In genomic region chr18:2979871-2980606, GRCh38 we compare ENCODE assay signal across 8 cellular contexts. TPM values are rescaled to one million over a fixed set of nuclear protein-coding genes. Genes with fewer than 3 reads are reported as not detected.
DNase-seq lines count a peak whose midpoint lies in the region; ATAC-seq lines count a peak whose summit lies in the region.

No MANE protein-coding gene starts in this region.

- H3K9me3 ChIP-seq in GM23248 (ENCODE audit: low read depth): no peaks in the 10 kb centered on the region

- H2AFZ ChIP-seq in GM23248: no peak overlapping the region

- intact Hi-C loops in activated T-helper 1 cell treated with anti-CD3 and anti-CD28 coated beads, Interleukin-12 subunit alpha, Interleukin-12 subunit beta, Interleukin-2, Interleukin-4 antibody, amounts not matched to agents 30 ng/mL and 10 ng/mL and 1 ng/mL, durations not matched to agents 14 hours and 24 hours and 36 hours (cut with micrococcal nuclease): loop anchor here (5.0 kb wide), 1 partner anchor 323 kb away; the partner anchor contains the start of gene SMCHD1

- H3K36me3 Mint-ChIP-seq in activated T-helper 1 cell treated with anti-CD3 and anti-CD28 coated beads, Interleukin-12 subunit alpha, Interleukin-12 subunit beta, Interleukin-2, Interleukin-4 antibody, amounts not matched to agents 30 ng/mL and 10 ng/mL and 1 ng/mL, durations not matched to agents 14 hours and 24 hours and 36 hours (ENCODE audit: low read depth): peaks cover 23% of the 10 kb centered on the region

- H3K4me3 ChIP-seq in GM23248: no peak overlapping the region
- H3K4me3 ChIP-seq in H7 (ENCODE audit: insufficient read depth, low read depth, low read length): no peak overlapping the region

- ATAC-seq in HG03108 (IDR thresholded peaks at IDR 0.05; ENCODE audit: unreplicated experiment): no peak

- no peaks in the 10 kb centered on the region for H4K20me1 ChIP-seq in GM23248 (ENCODE audit: insufficient read depth)

- no peaks in the 10 kb centered on the region for H3K9me2 ChIP-seq in GM23248 (ENCODE audit: insufficient read depth)

- H3K27me3 ChIP-seq in GM23248 (replicated peaks; ENCODE audit: insufficient read depth) (no peaks in the 10 kb centered on the region), H7 (ENCODE audit: control insufficient read depth, insufficient read depth, low read length) (no peaks in the 10 kb centered on the region)

- peak overlapping the region; percentile 92 for H3K4me3 Mint-ChIP-seq in activated T-helper 1 cell treated with anti-CD3 and anti-CD28 coated beads, Interleukin-12 subunit alpha, Interleukin-12 subunit beta, Interleukin-2, Interleukin-4 antibody, amounts not matched to agents 30 ng/mL and 10 ng/mL and 1 ng/mL, durations not matched to agents 14 hours and 24 hours and 36 hours

- H3K79me2 ChIP-seq in GM23248 (ENCODE audit: insufficient read depth): peaks cover 97% of the 10 kb centered on the region

- peaks cover 95% of the 10 kb centered on the region for H3K4me1 Mint-ChIP-seq in activated T-helper 1 cell treated with anti-CD3 and anti-CD28 coated beads, Interleukin-12 subunit alpha, Interleukin-12 subunit beta, Interleukin-2, Interleukin-4 antibody, amounts not matched to agents 30 ng/mL and 10 ng/mL and 1 ng/mL, durations not matched to agents 14 hours and 24 hours and 36 hours (ENCODE audit: low read depth)

- H3K27ac ChIP-seq in GM23248: peak overlapping the region; percentile 97

- in situ Hi-C loops in GM23248 (cut with MboI): no loop called here

- H3K27me3 Mint-ChIP-seq in activated T-helper 1 cell treated with anti-CD3 and anti-CD28 coated beads, Interleukin-12 subunit alpha, Interleukin-12 subunit beta, Interleukin-2, Interleukin-4 antibody, amounts not matched to agents 30 ng/mL and 10 ng/mL and 1 ng/mL, durations not matched to agents 14 hours and 24 hours and 36 hours (ENCODE audit: insufficient read depth): no peaks in the 10 kb centered on the region

- DNase-seq in AML-193 (lab: John Stamatoyannopoulos, UW): peak; percentile 56 to 82
- peak; percentile 40 for DNase-seq in GM23248
- DNase-seq in activated T-helper 1 cell treated with anti-CD3 and anti-CD28 coated beads, Interleukin-12 subunit alpha, Interleukin-12 subunit beta, Interleukin-2, Interleukin-4 antibody, amounts not matched to agents 30 ng/mL and 10 ng/mL and 1 ng/mL, durations not matched to agents 14 hours and 24 hours and 36 hours (ENCODE audit: low spot score): no peak
- DNase-seq in medulla oblongata (ENCODE audit: extremely low spot score): peak; percentile 71
- no peak for DNase-seq in HuH-7.5 (ENCODE audit: low spot score)
- no peak for DNase-seq in NCI-H1092 (lab: John Stamatoyannopoulos, UW)
- no peak for DNase-seq in H7

- H3K36me3 ChIP-seq in GM23248 (ENCODE audit: low read depth) (no peaks in the 10 kb centered on the region), H7 (replicated peaks; ENCODE audit: control insufficient read depth, insufficient read depth, low read length) (no peaks in the 10 kb centered on the region)

- no peak overlapping the region for H3K9ac ChIP-seq in GM23248

- 43 to 54% methylated on average over 5 of the region's 5 CpGs for WGBS in GM23248 (ENCODE audit: low coverage in 1 of 2, low lambda C conversion rate in 2 of 2, missing lambda C conversion rate in 2 of 2), 2 experiments

- H3K9me3 Mint-ChIP-seq in activated T-helper 1 cell treated with anti-CD3 and anti-CD28 coated beads, Interleukin-12 subunit alpha, Interleukin-12 subunit beta, Interleukin-2, Interleukin-4 antibody, amounts not matched to agents 30 ng/mL and 10 ng/mL and 1 ng/mL, durations not matched to agents 14 hours and 24 hours and 36 hours: no peaks in the 10 kb centered on the region

- H3K27ac Mint-ChIP-seq in activated T-helper 1 cell treated with anti-CD3 and anti-CD28 coated beads, Interleukin-12 subunit alpha, Interleukin-12 subunit beta, Interleukin-2, Interleukin-4 antibody, amounts not matched to agents 30 ng/mL and 10 ng/mL and 1 ng/mL, durations not matched to agents 14 hours and 24 hours and 36 hours: peak overlapping the region; percentile 96

- peaks cover 63% of the 10 kb centered on the region for H3F3A ChIP-seq in GM23248 (ENCODE audit: insufficient read depth)

- H3K4me1 ChIP-seq in GM23248 (ENCODE audit: insufficient read depth): peaks cover 64% of the 10 kb centered on the region

- H3K4me2 ChIP-seq in GM23248 (ENCODE audit: unreplicated experiment): peak overlapping the region; percentile 82

RNA-seq across cellular contexts. Expression of gene LPIN2, which starts 32.9 kb away (rescaled TPM):
- total RNA-seq in GM23248 (2014; rRNA removed; shearing (Covaris generic)): 29.2 and 33.9 TPM in 2 replicates
- 19.5 and 19.8 TPM in 2 replicates for polyA plus RNA-seq in GM23248 (2016; fragmentation: Nextera tagmentation; extraction: Ambion mirVana)
- 86.6 and 91.8 TPM in 2 replicates for total RNA-seq in activated T-helper 1 cell treated with anti-CD3 and anti-CD28 coated beads, Interleukin-12 subunit alpha, Interleukin-12 subunit beta, Interleukin-2, Interleukin-4 antibody, amounts not matched to agents 30 ng/mL and 10 ng/mL and 1 ng/mL, durations not matched to agents 14 hours and 24 hours and 36 hours
- total RNA-seq in H7 (2014; rRNA removed; shearing (Covaris generic)): 10.8 and 11.8 TPM in 2 replicates

Comparison
In these comparisons a context has a peak if more than half of its experiments do, and no peak if none do; other contexts are left out.
1. DNase-seq: peak in AML-193 (2 of 2), GM23248 (single experiment) and medulla oblongata (single experiment); none in activated T-helper 1 cell treated with anti-CD3 and anti-CD28 coated beads, Interleukin-12 subunit alpha, Interleukin-12 subunit beta, Interleukin-2, Interleukin-4 antibody, amounts not matched to agents 30 ng/mL and 10 ng/mL and 1 ng/mL, durations not matched to agents 14 hours and 24 hours and 36 hours (single experiment), HuH-7.5 (single experiment), NCI-H1092 (single experiment) and H7 (single experiment).